Comparison of ENCODE assay signal across 19 cellular contexts in genomic region chr1:192756847-192757246, GRCh38.
"Had no signal": no experiment of that assay in that cellular context is flagged by ENCODE, and none has a peak within 500 bp of the region (broad histone marks: within the 10 kb centered on the region; RNA-seq: fewer than 3 reads in every experiment).

No MANE protein-coding gene starts in this region.

- H3K4me3 ChIP-seq: adrenal gland, breast epithelium, coronary artery, esophagus muscularis mucosa, gastroesophageal sphincter, heart right ventricle, left ventricle myocardium inferior had no signal

- ATAC-seq: activated naive CD4-positive, alpha-beta T cell treated with anti-CD3 and anti-CD28 coated beads, Interleukin-2, amount 50 U/mL, for 72 hours; gastroesophageal sphincter; heart right ventricle; natural killer cell had no signal

- DNase-seq: activated B cell treated with CpG ODN at 0.5 μM for 24 hours; activated CD4-positive, alpha-beta memory T cell treated with anti-CD3 and anti-CD28 coated beads for 36 hours; activated CD4-positive, alpha-beta T cell treated with anti-CD3 and anti-CD28 coated beads for 4 hours; activated gamma-delta T cell treated with Interleukin-2 at 50 U/mL for 16 hours; activated T-cell treated with anti-CD3 and anti-CD28 coated beads for 4 hours; adrenal gland; heart right ventricle; left ventricle myocardium inferior; natural killer cell; posterior cingulate gyrus; retina; stimulated activated CD8-positive, alpha-beta memory T cell treated with anti-CD3 and anti-CD28 coated beads, Interleukin-4, amount 100 ng/mL, for 48 hours; stimulated activated naive CD4-positive, alpha-beta T cell; T-helper 2 cell had no signal

- H3K9me3 ChIP-seq: adrenal gland, breast epithelium, esophagus muscularis mucosa, gastroesophageal sphincter, left ventricle myocardium inferior had no signal

- H3K27me3 ChIP-seq: adrenal gland, breast epithelium, esophagus muscularis mucosa, gastroesophageal sphincter, heart right ventricle had no signal

- H3K27ac ChIP-seq: adrenal gland, breast epithelium, coronary artery, esophagus muscularis mucosa, gastroesophageal sphincter, heart right ventricle, left ventricle myocardium inferior had no signal

- H3K4me1 ChIP-seq: adrenal gland, breast epithelium, esophagus muscularis mucosa, gastroesophageal sphincter, heart right ventricle, left ventricle myocardium inferior had no signal

- H3K36me3 ChIP-seq: adrenal gland, breast epithelium, esophagus muscularis mucosa, gastroesophageal sphincter, heart right ventricle, left ventricle myocardium inferior had no signal
